14 cellular contexts compared by ENCODE assay signal in the genomic region with DNA sequence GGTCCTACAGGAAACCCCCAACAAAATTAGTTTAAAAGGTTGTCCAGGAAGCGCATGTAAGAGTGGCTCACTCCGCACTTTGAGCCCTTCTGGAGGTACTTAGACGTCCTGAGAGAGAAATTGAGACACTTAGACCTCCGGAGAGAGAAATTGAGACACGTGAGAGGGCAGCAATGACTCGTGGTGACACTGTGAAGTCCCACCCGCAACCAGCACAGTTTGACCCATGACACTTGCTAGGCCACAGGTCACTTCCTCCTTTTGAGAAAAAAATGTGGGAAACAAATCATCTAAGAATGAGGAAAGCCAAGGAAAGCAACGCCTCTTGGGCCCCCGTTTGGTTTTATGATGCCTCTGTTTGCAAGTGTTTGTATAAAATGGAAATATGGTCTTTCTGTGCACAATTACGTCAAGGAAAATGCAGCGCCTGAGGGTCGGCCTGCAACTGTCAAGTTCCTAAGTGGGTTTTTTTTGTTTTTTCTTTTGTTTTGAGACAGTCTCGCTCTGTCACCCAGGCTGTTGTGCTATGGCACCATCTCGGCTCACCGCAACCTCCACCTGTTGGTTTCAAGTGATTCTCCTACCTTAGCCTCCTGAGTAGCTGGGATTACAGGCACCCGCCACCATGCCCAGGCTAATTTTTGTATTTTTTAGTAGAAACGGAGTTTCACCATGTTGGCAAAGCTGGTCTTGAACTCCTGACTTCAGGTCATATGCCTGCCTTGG. TPM values are rescaled to one million over a fixed set of nuclear protein-coding genes. Genes with fewer than 3 reads are reported as not detected.
DNase-seq lines count a peak whose midpoint lies in the region; ATAC-seq and TF ChIP-seq lines count a peak whose summit lies in the region.
"Had no signal": no experiment of that assay in that cellular context is flagged by ENCODE, and none has a peak within 500 bp of the region (broad histone marks: within the 10 kb centered on the region; RNA-seq: fewer than 3 reads in every experiment).

No MANE protein-coding gene starts in this region.

- DNase-seq in Calu3 (no peak), mesothelial cell of epicardium (ENCODE audit: low spot score in 2 of 2, unreplicated experiment in 2 of 2) (no peak)
- no peak for DNase-seq in activated naive CD8-positive, alpha-beta T cell treated with anti-CD3 and anti-CD28 coated beads, Interleukin-2, amount 10 ng/mL, durations not matched to agents 7 days and 5 days
- no peak for DNase-seq in activated CD8-positive, alpha-beta memory T cell treated with anti-CD3 and anti-CD28 coated beads, Interleukin-2, amount 50 U/mL, for 48 hours
- no peak for DNase-seq in activated T-cell treated with anti-CD3 and anti-CD28 coated beads, Interleukin-2, amount 50 U/mL, for 72 hours
- DNase-seq: activated CD4-positive, alpha-beta memory T cell treated with anti-CD3 and anti-CD28 coated beads, Interleukin-2, amount 10 ng/mL, durations not matched to agents 7 days and 5 days; activated naive CD4-positive, alpha-beta T cell treated with anti-CD3 and anti-CD28 coated beads, Interleukin-2, amount 10 ng/mL, durations not matched to agents 7 days and 5 days; AML-193; islet precursor cell; MG63; T-helper 9 cell had no signal

- H3K4me3 Mint-ChIP-seq in Calu3 (ENCODE audit: low read depth, unreplicated experiment) (peak overlapping the region; percentile 94), mesothelial cell of epicardium (peak overlapping the region; percentile 79)
- H3K4me3 Mint-ChIP-seq in activated naive CD8-positive, alpha-beta T cell treated with anti-CD3 and anti-CD28 coated beads, Interleukin-2, amount 10 ng/mL, durations not matched to agents 7 days and 5 days = peak overlapping the region; percentile 12
- no peak overlapping the region for H3K4me3 Mint-ChIP-seq in activated T-cell treated with anti-CD3 and anti-CD28 coated beads, Interleukin-2, amount 50 U/mL, for 72 hours

- BruUV-seq in Calu3 (replicated peaks; lab: Mats Ljungman, UMichigan) = no TSS peak

- intact Hi-C loops in Calu3 (cut with micrococcal nuclease; ENCODE audit: unreplicated experiment) = no loop called here

- TF ChIP-seq CTCF in Calu3 (IDR thresholded peaks at IDR 0.05; ENCODE audit: unreplicated experiment) = no peak
- TF ChIP-seq CTCF in mesothelial cell of epicardium (IDR thresholded peaks at IDR 0.05; ENCODE audit: unreplicated experiment) = no peak

- H3K27ac Mint-ChIP-seq in Calu3 (ENCODE audit: unreplicated experiment) = peak overlapping the region; percentile 99
- no peak overlapping the region for H3K27ac Mint-ChIP-seq in activated naive CD8-positive, alpha-beta T cell treated with anti-CD3 and anti-CD28 coated beads, Interleukin-2, amount 10 ng/mL, durations not matched to agents 7 days and 5 days
- H3K27ac Mint-ChIP-seq in mesothelial cell of epicardium = no peak overlapping the region
- no peak overlapping the region for H3K27ac Mint-ChIP-seq in activated T-cell treated with anti-CD3 and anti-CD28 coated beads, Interleukin-2, amount 50 U/mL, for 72 hours
- H3K27ac Mint-ChIP-seq: activated CD4-positive, alpha-beta memory T cell treated with anti-CD3 and anti-CD28 coated beads, Interleukin-2, amount 10 ng/mL, durations not matched to agents 7 days and 5 days had no signal

- H3K9me3 Mint-ChIP-seq in Calu3 (ENCODE audit: low read depth, unreplicated experiment) = no peaks in the 10 kb centered on the region
- no peaks in the 10 kb centered on the region for H3K9me3 Mint-ChIP-seq in activated naive CD8-positive, alpha-beta T cell treated with anti-CD3 and anti-CD28 coated beads, Interleukin-2, amount 10 ng/mL, durations not matched to agents 7 days and 5 days
- H3K9me3 Mint-ChIP-seq in mesothelial cell of epicardium = no peaks in the 10 kb centered on the region
- H3K9me3 Mint-ChIP-seq in activated T-cell treated with anti-CD3 and anti-CD28 coated beads, Interleukin-2, amount 50 U/mL, for 72 hours = peaks cover 0 to 2% of the 10 kb centered on the region in 2 donors
- H3K9me3 Mint-ChIP-seq: activated CD4-positive, alpha-beta memory T cell treated with anti-CD3 and anti-CD28 coated beads, Interleukin-2, amount 10 ng/mL, durations not matched to agents 7 days and 5 days; activated naive CD4-positive, alpha-beta T cell treated with anti-CD3 and anti-CD28 coated beads, Interleukin-2, amount 10 ng/mL, durations not matched to agents 7 days and 5 days had no signal

- POLR2A ChIA-PET in activated naive CD8-positive, alpha-beta T cell treated with anti-CD3 and anti-CD28 coated beads, Interleukin-2, amount 10 ng/mL, durations not matched to agents 7 days and 5 days (lab: Charles Lee) = interaction anchor here (1.6 kb wide), 1 partner anchor 14 kb away, joined by 8 read pairs; the partner anchor contains the start of gene CDCA4

- no peak for ATAC-seq in activated naive CD8-positive, alpha-beta T cell treated with anti-CD3 and anti-CD28 coated beads, Interleukin-2, amount 10 ng/mL, durations not matched to agents 7 days and 5 days (ENCODE audit: low read depth)
- no peak for ATAC-seq in HG03095 (IDR thresholded peaks at IDR 0.05; ENCODE audit: unreplicated experiment)
- ATAC-seq in activated T-cell treated with anti-CD3 and anti-CD28 coated beads, Interleukin-2, amount 50 U/mL, for 72 hours (replicated peaks in 1 of 2) = no peak

- CTCF ChIA-PET in Calu3 (lab: Charles Lee) = interaction anchor here (1.4 kb wide), 1 partner anchor 31 kb away, joined by 5 read pairs; the partner anchor contains the start of gene GPR132

- no peaks in the 10 kb centered on the region for H3K27me3 Mint-ChIP-seq in Calu3 (ENCODE audit: unreplicated experiment)
- peaks cover 2% of the 10 kb centered on the region for H3K27me3 Mint-ChIP-seq in activated naive CD8-positive, alpha-beta T cell treated with anti-CD3 and anti-CD28 coated beads, Interleukin-2, amount 10 ng/mL, durations not matched to agents 7 days and 5 days
- H3K27me3 Mint-ChIP-seq in mesothelial cell of epicardium (ENCODE audit: low read depth) = peaks cover 20% of the 10 kb centered on the region
- H3K27me3 Mint-ChIP-seq in activated T-cell treated with anti-CD3 and anti-CD28 coated beads, Interleukin-2, amount 50 U/mL, for 72 hours (ENCODE audit: low read depth) = peaks cover 10% of the 10 kb centered on the region

- peaks cover 15% of the 10 kb centered on the region for H3K4me1 Mint-ChIP-seq in Calu3 (ENCODE audit: low read depth, unreplicated experiment)
- H3K4me1 Mint-ChIP-seq in activated naive CD8-positive, alpha-beta T cell treated with anti-CD3 and anti-CD28 coated beads, Interleukin-2, amount 10 ng/mL, durations not matched to agents 7 days and 5 days = peaks cover 9% of the 10 kb centered on the region
- H3K4me1 Mint-ChIP-seq in mesothelial cell of epicardium = peaks cover 18% of the 10 kb centered on the region
- H3K4me1 Mint-ChIP-seq in activated T-cell treated with anti-CD3 and anti-CD28 coated beads, Interleukin-2, amount 50 U/mL, for 72 hours (ENCODE audit: low read depth) = peaks cover 14% of the 10 kb centered on the region

- H3K36me3 Mint-ChIP-seq in Calu3 (ENCODE audit: insufficient read depth, unreplicated experiment) (peaks cover 46% of the 10 kb centered on the region), mesothelial cell of epicardium (no peaks in the 10 kb centered on the region)
- H3K36me3 Mint-ChIP-seq in activated naive CD8-positive, alpha-beta T cell treated with anti-CD3 and anti-CD28 coated beads, Interleukin-2, amount 10 ng/mL, durations not matched to agents 7 days and 5 days = no peaks in the 10 kb centered on the region
- H3K36me3 Mint-ChIP-seq in activated T-cell treated with anti-CD3 and anti-CD28 coated beads, Interleukin-2, amount 50 U/mL, for 72 hours (ENCODE audit: insufficient read depth in 2 of 2) = peaks cover 2% of the 10 kb centered on the region in 2 donors

RNA-seq across cellular contexts. Expression of gene CDCA4, which starts 13.6 kb away (rescaled TPM):
- total RNA-seq in Calu3 (2022) (28.9 and 32.4 TPM in 2 replicates), mesothelial cell of epicardium (31.5 to 33.9 TPM (median 32.3 TPM) in 3 replicates)
- 10 to 100 TPM; 51.7 to 53.3 TPM for total RNA-seq in activated naive CD8-positive, alpha-beta T cell treated with anti-CD3 and anti-CD28 coated beads, Interleukin-2, amount 10 ng/mL, durations not matched to agents 7 days and 5 days
- 10 to 100 TPM; 56.8 to 57.5 TPM for total RNA-seq in activated T-cell treated with anti-CD3 and anti-CD28 coated beads, Interleukin-2, amount 50 U/mL, for 72 hours

RNA-seq across cellular contexts. Expression of gene GPR132, which starts 30.8 kb away (rescaled TPM):
- 1.4 TPM in 2 replicates for total RNA-seq in Calu3 (2022)
- total RNA-seq in activated naive CD8-positive, alpha-beta T cell treated with anti-CD3 and anti-CD28 coated beads, Interleukin-2, amount 10 ng/mL, durations not matched to agents 7 days and 5 days = 10 to 100 TPM; 43.5 to 46.6 TPM
- 1.0 to 1.6 TPM (median 1.1 TPM) in 3 replicates for total RNA-seq in mesothelial cell of epicardium
- 10 to 100 TPM; 38.2 to 49.6 TPM for total RNA-seq in activated T-cell treated with anti-CD3 and anti-CD28 coated beads, Interleukin-2, amount 50 U/mL, for 72 hours
- total RNA-seq: fibroblast of villous mesenchyme, NCI-H460 had no signal

RNA-seq across cellular contexts. Expression of gene CLBA1, which starts 48.9 kb away (rescaled TPM):
- 12.8 and 13.8 TPM in 2 replicates for total RNA-seq in Calu3 (2022)
- 1 to 10 TPM; 1.2 TPM for total RNA-seq in activated naive CD8-positive, alpha-beta T cell treated with anti-CD3 and anti-CD28 coated beads, Interleukin-2, amount 10 ng/mL, durations not matched to agents 7 days and 5 days
- total RNA-seq in mesothelial cell of epicardium = 9.0 to 10.3 TPM (median 10.2 TPM) in 3 replicates
- under 1 TPM; 0.79 to 0.93 TPM for total RNA-seq in activated T-cell treated with anti-CD3 and anti-CD28 coated beads, Interleukin-2, amount 50 U/mL, for 72 hours

RNA-seq across cellular contexts. Expression of gene AHNAK2, which starts 56.3 kb away (rescaled TPM):
- 42.0 and 56.5 TPM in 2 replicates for total RNA-seq in Calu3 (2022)
- under 1 TPM; 0.06 TPM for total RNA-seq in activated naive CD8-positive, alpha-beta T cell treated with anti-CD3 and anti-CD28 coated beads, Interleukin-2, amount 10 ng/mL, durations not matched to agents 7 days and 5 days
- 2.4 to 2.8 TPM (median 2.6 TPM) in 3 replicates for total RNA-seq in mesothelial cell of epicardium
- under 1 TPM in 1 of 2 donors, not detected in 1; 0.05 TPM for total RNA-seq in activated T-cell treated with anti-CD3 and anti-CD28 coated beads, Interleukin-2, amount 50 U/mL, for 72 hours
- total RNA-seq: activated CD4-positive, alpha-beta memory T cell treated with anti-CD3 and anti-CD28 coated beads, Interleukin-2, amount 10 ng/mL, durations not matched to agents 7 days and 5 days had no signal

Comparison
In these comparisons a context has a peak if more than half of its experiments do, and no peak if none do; other contexts are left out.
1. H3K4me3 Mint-ChIP-seq: peak in Calu3 (single experiment), activated naive CD8-positive, alpha-beta T cell treated with anti-CD3 and anti-CD28 coated beads, Interleukin-2, amount 10 ng/mL, durations not matched to agents 7 days and 5 days (single experiment) and mesothelial cell of epicardium (single experiment); none in activated T-cell treated with anti-CD3 and anti-CD28 coated beads, Interleukin-2, amount 50 U/mL, for 72 hours (0 of 2).
2. RNA of gene GPR132, which starts 30.8 kb away (total RNA-seq): 38.2 to 49.6 TPM in activated T-cell treated with anti-CD3 and anti-CD28 coated beads, Interleukin-2, amount 50 U/mL, for 72 hours and 43.5 to 46.6 TPM in activated naive CD8-positive, alpha-beta T cell treated with anti-CD3 and anti-CD28 coated beads, Interleukin-2, amount 10 ng/mL, durations not matched to agents 7 days and 5 days; 1.0 to 1.6 TPM in mesothelial cell of epicardium and 1.4 TPM in Calu3; every median in the first group is over 10 times any median in the second.